Comparison of ENCODE assay signal across 10 cellular contexts in genomic region chr9:123724211-123724831, GRCh38.
DNase-seq lines count a peak whose midpoint lies in the region; ATAC-seq and TF ChIP-seq lines count a peak whose summit lies in the region.
"Had no signal": no experiment of that assay in that cellular context is flagged by ENCODE, and none has a peak within 500 bp of the region (broad histone marks: within the 10 kb centered on the region; RNA-seq: fewer than 3 reads in every experiment).

No MANE protein-coding gene starts in this region.

- TF ChIP-seq POLR2A in prostate gland (IDR thresholded peaks at IDR 0.05), result no peak

- ATAC-seq in GM21529 (IDR thresholded peaks at IDR 0.05; ENCODE audit: unreplicated experiment), result no peak

- intact Hi-C loops in prostate gland (cut with DNase I), result loop anchor here (2.0 to 10.0 kb wide), 2 partner anchors 316 to 320 kb away; no protein-coding TSS in a partner anchor

- H3K36me3 ChIP-seq in liver (ENCODE audit: control insufficient read depth in 4 of 4, insufficient read depth in 3 of 4, low read depth in 1 of 4, low read length in 3 of 4) (no peaks in the 10 kb centered on the region), prostate gland (no peaks in the 10 kb centered on the region)
- H3K36me3 ChIP-seq: upper lobe of left lung had no signal

- H3K9me3 ChIP-seq in liver (ENCODE audit: control insufficient read depth in 4 of 4, low read length in 3 of 4), result peaks cover 0 to 3% (median 0%) of the 10 kb centered on the region in 4 donors
- no peaks in the 10 kb centered on the region for H3K9me3 ChIP-seq in prostate gland

- TF ChIP-seq CTCF in liver (IDR thresholded peaks at IDR 0.05; ENCODE audit: low read depth, low read length, missing input control) (peak; percentile 41), prostate gland (IDR thresholded peaks at IDR 0.05) (peak in 1 of 4 experiments; percentile 6)

- 90% methylated on average over 3 of the region's 3 CpGs for WGBS in liver
- WGBS in prostate gland, result 87% methylated on average over 3 of the region's 3 CpGs

- DNase-seq in Ammon's horn (ENCODE audit: low spot score) (peak; percentile 68), cerebellar cortex (ENCODE audit: low spot score) (peak; percentile 40), GF-D8 (lab: John Stamatoyannopoulos, UW) (no peak), prostate gland (ENCODE audit: low spot score) (no peak)
- peak; percentile 25 for DNase-seq in Jurkat, Clone E6-1 (ENCODE audit: low read depth, low spot score)
- DNase-seq in stimulated activated naive CD4-positive, alpha-beta T cell treated with Interleukin-2 at 50 U/mL for 16 hours (lab: John Stamatoyannopoulos, UW), result no peak
- DNase-seq: NCI-H146, upper lobe of left lung had no signal

- peaks cover 0 to 15% (median 7%) of the 10 kb centered on the region in 4 donors for H3K4me1 ChIP-seq in liver (ENCODE audit: control insufficient read depth in 4 of 4, insufficient read depth in 4 of 4, low read length in 3 of 4)
- no peaks in the 10 kb centered on the region for H3K4me1 ChIP-seq in prostate gland (replicated peaks)
- H3K4me1 ChIP-seq: upper lobe of left lung had no signal

- no peak overlapping the region for H3K4me3 ChIP-seq in Jurkat, Clone E6-1 (ENCODE audit: low read length)
- H3K4me3 ChIP-seq in liver (ENCODE audit: low read depth in 1 of 3, low read length in 3 of 3) (no peak overlapping the region), prostate gland (no peak overlapping the region)
- H3K4me3 ChIP-seq: upper lobe of left lung had no signal

- no peaks in the 10 kb centered on the region for H3K27me3 ChIP-seq in liver (ENCODE audit: control insufficient read depth in 4 of 4, insufficient read depth in 4 of 4, low read length in 3 of 4)
- H3K27me3 ChIP-seq in prostate gland (replicated peaks; ENCODE audit: insufficient read depth), result no peaks in the 10 kb centered on the region
- H3K27me3 ChIP-seq: upper lobe of left lung had no signal

- H3K27ac ChIP-seq in liver (ENCODE audit: low read depth in 1 of 2, low read length in 2 of 2) (no peak overlapping the region), prostate gland (no peak overlapping the region)
- H3K27ac ChIP-seq: upper lobe of left lung had no signal

- peak; percentile 81 to 83 for TF ChIP-seq RAD21 in liver (IDR thresholded peaks at IDR 0.05)

- no peak overlapping the region for H3K9ac ChIP-seq in liver (ENCODE audit: low read depth in 1 of 2, low read length in 2 of 2)

TF ChIP-seq in liver, 16 proteins besides CTCF, POLR2A, EP300 and RAD21:
- TF ChIP-seq FOXA1 (IDR thresholded peaks at IDR 0.05) (no peak), YY1 (IDR thresholded peaks at IDR 0.05) (no peak), GABPA (IDR thresholded peaks at IDR 0.05 in 1 of 2, conservative IDR thresholded peaks at IDR 0.05 in 1 of 2) (no peak), TAF1 (conservative IDR thresholded peaks at IDR 0.05) (no peak), ATF3 (IDR thresholded peaks at IDR 0.05) (no peak)

Comparison
In these comparisons a context has a peak if more than half of its experiments do, and no peak if none do; other contexts are left out.
1. DNase-seq: peak in Ammon's horn (single experiment), Jurkat, Clone E6-1 (single experiment) and cerebellar cortex (single experiment); none in GF-D8 (single experiment), stimulated activated naive CD4-positive, alpha-beta T cell treated with Interleukin-2 at 50 U/mL for 16 hours (single experiment) and prostate gland (single experiment).